ENCODE assay signal across 25 cellular contexts in genomic region chr1:17932164-17932563, GRCh38.
"Had no signal": no experiment of that assay in that cellular context is flagged by ENCODE, and none has a peak within 500 bp of the region (broad histone marks: within the 10 kb centered on the region; RNA-seq: fewer than 3 reads in every experiment).

No MANE protein-coding gene starts in this region.

- H3K36me3 Mint-ChIP-seq: immature natural killer cell, mesothelial cell of epicardium had no signal

- DNase-seq: dermis blood vessel endothelial cell; dorsolateral prefrontal cortex; effector CD4-positive, alpha-beta T cell; effector memory CD4-positive, alpha-beta T cell; foreskin keratinocyte; heart left ventricle; hypothalamus; immature natural killer cell; islet precursor cell; kidney glomerular epithelial cell; left colon; left ventricle myocardium superior; lower lobe of right lung; mesenchymal stem cell; mucosa of descending colon had no signal

- H3K4me3 Mint-ChIP-seq: immature natural killer cell, mesothelial cell of epicardium had no signal

- H3K4me1 Mint-ChIP-seq: immature natural killer cell, mesothelial cell of epicardium had no signal

- ATAC-seq: foreskin keratinocyte, gastroesophageal sphincter, heart left ventricle, left colon, left lobe of liver, left ventricle myocardium superior, lower lobe of right lung, mucosa of descending colon had no signal

- H3K36me3 ChIP-seq: esophagus muscularis mucosa, gastroesophageal sphincter, heart left ventricle, lower lobe of right lung had no signal

- H3K4me1 ChIP-seq: esophagus muscularis mucosa, foreskin keratinocyte, gastroesophageal sphincter, lower lobe of right lung had no signal

- H2AFZ ChIP-seq: hepatocyte had no signal

- H3K79me2 ChIP-seq: hepatocyte had no signal

- H3K4me3 ChIP-seq: coronary artery, dorsolateral prefrontal cortex, esophagus muscularis mucosa, gastroesophageal sphincter, heart left ventricle, hepatocyte, lower lobe of right lung, mucosa of descending colon had no signal

- H3K27ac ChIP-seq: coronary artery, dorsolateral prefrontal cortex, esophagus muscularis mucosa, foreskin keratinocyte, gastroesophageal sphincter, heart left ventricle, hepatocyte, lower lobe of right lung had no signal

- H3K27ac Mint-ChIP-seq: immature natural killer cell, mesothelial cell of epicardium had no signal

- H3K9me3 ChIP-seq: heart left ventricle, lower lobe of right lung, mucosa of descending colon had no signal

- H3K9me3 Mint-ChIP-seq: immature natural killer cell had no signal

- FAIRE-seq: colon, endothelial cell of umbilical vein, frontal cortex, kidney had no signal

- H3K4me2 ChIP-seq: hepatocyte had no signal
